In the genomic region with DNA sequence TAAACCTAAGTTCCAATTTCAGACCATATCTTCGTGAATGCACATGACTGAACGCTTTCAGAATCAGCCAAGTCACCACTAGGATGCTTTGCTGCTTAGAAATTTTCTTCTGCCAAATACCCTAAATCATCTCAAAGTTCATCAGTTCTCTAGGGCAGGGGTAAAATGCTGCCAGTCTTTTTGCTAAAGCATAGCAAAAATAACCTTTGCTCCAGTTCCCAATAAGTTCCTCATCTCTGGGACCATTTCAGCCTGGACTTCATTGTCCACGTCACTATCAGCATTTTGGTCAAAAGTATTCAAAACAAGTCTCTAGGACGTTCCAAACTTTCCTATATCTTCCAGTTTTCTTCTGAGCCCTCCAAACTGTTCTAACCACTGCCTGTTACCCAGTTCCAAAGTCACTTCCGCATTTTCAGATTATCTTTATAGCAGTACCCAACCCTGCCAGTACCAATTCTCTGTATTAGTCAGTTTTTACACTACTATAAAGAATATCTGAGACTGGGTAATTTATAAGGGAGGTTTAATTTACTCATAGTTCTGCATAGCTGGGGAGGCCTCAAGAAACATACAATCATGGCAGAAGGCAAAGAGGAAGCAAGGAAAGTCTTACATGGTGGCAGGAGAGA, we compare ENCODE assay signal across 14 cellular contexts.
"Had no signal": no experiment of that assay in that cellular context is flagged by ENCODE, and none has a peak within 500 bp of the region (broad histone marks: within the 10 kb centered on the region; RNA-seq: fewer than 3 reads in every experiment).

No MANE protein-coding gene starts in this region.

- H3K9me3 ChIP-seq: colonic mucosa, esophagus squamous epithelium, right lobe of liver, upper lobe of left lung had no signal

- H3K4me3 Mint-ChIP-seq: stimulated activated naive CD8-positive, alpha-beta T cell treated with anti-CD3 and anti-CD28 coated beads, Interleukin-15, Interleukin-2, amounts not matched to agents 100 ng/mL and 50 ng/mL, for 24 hours; T-helper 1 cell treated with Interleukin-12 subunit alpha and Interleukin-12 subunit beta and Interleukin-4 antibody, amounts not matched to agents 30 μg/mL and 1 μg/mL, for 36 hours had no signal

- H3K27me3 Mint-ChIP-seq: stimulated activated naive CD8-positive, alpha-beta T cell treated with anti-CD3 and anti-CD28 coated beads, Interleukin-15, Interleukin-2, amounts not matched to agents 100 ng/mL and 50 ng/mL, for 24 hours had no signal

- H3K27me3 ChIP-seq: colonic mucosa, esophagus squamous epithelium, right lobe of liver, upper lobe of left lung had no signal

- H3K4me1 ChIP-seq: colonic mucosa had no signal

- H3K27ac ChIP-seq: colonic mucosa, esophagus squamous epithelium, right lobe of liver, upper lobe of left lung had no signal

- DNase-seq: activated CD4-positive, alpha-beta T cell treated with anti-CD3 and anti-CD28 coated beads, Interleukin-2, amount 50 U/mL, for 1 hour; activated CD4-positive, CD25-positive, alpha-beta regulatory T cell; activated naive CD4-positive, alpha-beta T cell treated with anti-CD3 and anti-CD28 coated beads, Interleukin-2, amount 50 U/mL, for 16 hours; activated T-cell treated with anti-CD3 and anti-CD28 coated beads for 4 hours; caudate nucleus; colonic mucosa; esophagus squamous epithelium; hippocampal formation; left ventricle myocardium superior; right lobe of liver; upper lobe of left lung had no signal

- H3K4me3 ChIP-seq: colonic mucosa, esophagus squamous epithelium, right lobe of liver, upper lobe of left lung had no signal

- H3K27ac Mint-ChIP-seq: activated T-helper 2 cell treated with anti-CD3 and anti-CD28 coated beads, Interferon-gamma antibody, Interleukin-2, Interleukin-4, amounts not matched to agents 10 μg/mL and 5 μg/mL and 100 μg/mL, durations not matched to agents 14 hours and 24 hours and 36 hours; T-helper 1 cell treated with Interleukin-12 subunit alpha and Interleukin-12 subunit beta and Interleukin-4 antibody, amounts not matched to agents 30 μg/mL and 1 μg/mL, for 36 hours had no signal

- ATAC-seq: left ventricle myocardium superior had no signal

- H3K36me3 ChIP-seq: colonic mucosa, esophagus squamous epithelium, right lobe of liver had no signal
